In genomic region chrX:49754238-49754857, GRCh38 we compare ENCODE assay signal across 8 cellular contexts. TPM values are rescaled to one million over a fixed set of nuclear protein-coding genes. Genes with fewer than 3 reads are reported as not detected.
DNase-seq lines count a peak whose midpoint lies in the region; ATAC-seq and TF ChIP-seq lines count a peak whose summit lies in the region.

No MANE protein-coding gene starts in this region.

- H3K9me2 ChIP-seq in SK-N-SH = no peaks in the 10 kb centered on the region

- TF ChIP-seq EP300 in SK-N-SH (IDR thresholded peaks at IDR 0.05; ENCODE audit: borderline replicate concordance in 1 of 2, low read depth in 1 of 2, low read length in 1 of 2) = no peak

- no peaks in the 10 kb centered on the region for H3F3A ChIP-seq in SK-N-SH (replicated peaks; ENCODE audit: insufficient read depth)

- no peaks in the 10 kb centered on the region for H3K79me2 ChIP-seq in SK-N-SH (ENCODE audit: insufficient read depth)

- DNase-seq in NCI-H526 (lab: John Stamatoyannopoulos, UW) (peak; percentile 5 to 57), NCI-H526 treated with DMSO at 0.1 percent for 48 hours (lab: John Stamatoyannopoulos, UW) (no peak), HT-29 (ENCODE audit: low spot score) (peak; percentile 66), SK-N-SH (peak; percentile 43), adipocyte (ENCODE audit: low read depth) (peak; percentile 3), iPS DF 6.9 (ENCODE audit: low read depth, low spot score) (peak; percentile 4)
- DNase-seq in stimulated activated CD4-positive, alpha-beta T cell treated with anti-CD3 and anti-CD28 coated beads, Interleukin-1b, Interleukin-23, amount 100 ng/mL, for 48 hours = peak; percentile 44

- H3K27ac ChIP-seq in SK-N-SH (ENCODE audit: low read depth in 2 of 2, low read length in 1 of 2) (no peak overlapping the region), iPS DF 6.9 (ENCODE audit: low read length) (no peak overlapping the region)

- H3K9ac ChIP-seq in SK-N-SH (no peak overlapping the region), adipocyte (ENCODE audit: low read length) (no peak overlapping the region)

- ATAC-seq in GM18873 (IDR thresholded peaks at IDR 0.05; ENCODE audit: low FRiP score, unreplicated experiment) = no peak

- no peaks in the 10 kb centered on the region for H3K4me1 ChIP-seq in SK-N-SH (ENCODE audit: control insufficient read depth in 1 of 2, insufficient read depth in 2 of 2, low read depth in 1 of 2, low read length in 1 of 2)
- no peaks in the 10 kb centered on the region for H3K4me1 ChIP-seq in adipocyte (ENCODE audit: control insufficient read depth, insufficient read depth, low read length)
- no peaks in the 10 kb centered on the region for H3K4me1 ChIP-seq in iPS DF 6.9 (ENCODE audit: control insufficient read depth, insufficient read depth, low read length)

- WGBS in SK-N-SH (ENCODE audit: low lambda C conversion rate) = 15% methylated on average over 6 of the region's 6 CpGs
- no CpG with 5 or more reads among the region's 6 CpGs for WGBS in iPS DF 6.9 (ENCODE audit: insufficient coverage, insufficient read length)

- H3K27me3 ChIP-seq in SK-N-SH (ENCODE audit: insufficient read depth) (peaks cover 7% of the 10 kb centered on the region; the same call in 1 of the 2 replicates), adipocyte (replicated peaks; ENCODE audit: control insufficient read depth, insufficient read depth, low read length) (peaks cover 73% of the 10 kb centered on the region), iPS DF 6.9 (ENCODE audit: control insufficient read depth, insufficient read depth, low read length) (no peaks in the 10 kb centered on the region)

- H2AFZ ChIP-seq in SK-N-SH (ENCODE audit: low read depth) = no peak overlapping the region

- TF ChIP-seq CTCF in SK-N-SH (IDR thresholded peaks at IDR 0.05) = peak; percentile 71

- no peaks in the 10 kb centered on the region for H3K36me3 ChIP-seq in SK-N-SH (replicated peaks in 1 of 2; ENCODE audit: control insufficient read depth in 1 of 2, insufficient read depth in 2 of 2, low read length in 1 of 2)
- no peaks in the 10 kb centered on the region for H3K36me3 ChIP-seq in adipocyte (ENCODE audit: control insufficient read depth, insufficient read depth, low read length, severe bottlenecking)
- no peaks in the 10 kb centered on the region for H3K36me3 ChIP-seq in iPS DF 6.9 (ENCODE audit: control insufficient read depth, insufficient read depth, low read length)

- peak; percentile 74 for TF ChIP-seq RAD21 in SK-N-SH (IDR thresholded peaks at IDR 0.05; ENCODE audit: low read length)

- POLR2A ChIA-PET in SK-N-SH (lab: Yijun Ruan, JAX) = no interaction called here

- H3K4me3 ChIP-seq in SK-N-SH (ENCODE audit: low read depth in 2 of 2, low read length in 1 of 2) = no peak overlapping the region
- no peak overlapping the region for H3K4me3 ChIP-seq in adipocyte (ENCODE audit: low read length)
- H3K4me3 ChIP-seq in iPS DF 6.9 (ENCODE audit: low read length) = no peak overlapping the region

- CTCF ChIA-PET in SK-N-SH (lab: Yijun Ruan, JAX) = interaction anchor here (0.7 to 1.9 kb wide), 14 partner anchors 9 to 468 kb away, joined by 3 to 7 read pairs (median 5); no protein-coding TSS in a partner anchor

- no peaks in the 10 kb centered on the region for H4K20me1 ChIP-seq in SK-N-SH (ENCODE audit: insufficient read depth)

- H3K4me2 ChIP-seq in SK-N-SH = no peak overlapping the region

- H3K9me3 ChIP-seq in SK-N-SH (no peaks in the 10 kb centered on the region), adipocyte (ENCODE audit: control insufficient read depth, low read length) (peaks cover 6% of the 10 kb centered on the region), iPS DF 6.9 (ENCODE audit: control insufficient read depth, insufficient read depth, low read length) (no peaks in the 10 kb centered on the region)

TF ChIP-seq in SK-N-SH, 30 proteins besides CTCF, POLR2A, EP300 and RAD21:
- no peak for TF ChIP-seq YY1 (IDR thresholded peaks at IDR 0.05; ENCODE audit: low read depth)
- no peak for TF ChIP-seq TEAD4 (IDR thresholded peaks at IDR 0.05; ENCODE audit: borderline replicate concordance, insufficient read depth)
- no peak for TF ChIP-seq POLR2AphosphoS5 (IDR thresholded peaks at IDR 0.05; ENCODE audit: low read depth, low read length)
- no peak for TF ChIP-seq EZH2phosphoT487 (IDR thresholded peaks at IDR 0.05; ENCODE audit: borderline replicate concordance, low read depth)
- peak; percentile 46; the same call in 1 of the 2 replicates for TF ChIP-seq SMC3 (IDR thresholded peaks at IDR 0.05; ENCODE audit: low read depth, low read length)
- no peak for TF ChIP-seq GABPA (IDR thresholded peaks at IDR 0.05; ENCODE audit: low read depth)
- no peak for TF ChIP-seq REST (IDR thresholded peaks at IDR 0.05; ENCODE audit: low read depth, low read length)

RNA-seq across cellular contexts. Expression of gene PAGE1, which starts 58.6 kb away (rescaled TPM):
- not detected in 2 replicates for total RNA-seq in HT-29 (2014; rRNA removed; shearing (Covaris generic))
- 0.50 and 0.54 TPM in 2 replicates for polyA plus RNA-seq in SK-N-SH (2012; rRNA removed)
- polyA plus RNA-seq in SK-N-SH (2012; cell fraction: cytosol; rRNA removed) = 0.55 and 0.68 TPM in 2 replicates
- 0.10 and 0.35 TPM in 2 replicates for polyA plus RNA-seq in SK-N-SH (2012; cell fraction: nucleus; rRNA removed)
